In the genomic region with DNA sequence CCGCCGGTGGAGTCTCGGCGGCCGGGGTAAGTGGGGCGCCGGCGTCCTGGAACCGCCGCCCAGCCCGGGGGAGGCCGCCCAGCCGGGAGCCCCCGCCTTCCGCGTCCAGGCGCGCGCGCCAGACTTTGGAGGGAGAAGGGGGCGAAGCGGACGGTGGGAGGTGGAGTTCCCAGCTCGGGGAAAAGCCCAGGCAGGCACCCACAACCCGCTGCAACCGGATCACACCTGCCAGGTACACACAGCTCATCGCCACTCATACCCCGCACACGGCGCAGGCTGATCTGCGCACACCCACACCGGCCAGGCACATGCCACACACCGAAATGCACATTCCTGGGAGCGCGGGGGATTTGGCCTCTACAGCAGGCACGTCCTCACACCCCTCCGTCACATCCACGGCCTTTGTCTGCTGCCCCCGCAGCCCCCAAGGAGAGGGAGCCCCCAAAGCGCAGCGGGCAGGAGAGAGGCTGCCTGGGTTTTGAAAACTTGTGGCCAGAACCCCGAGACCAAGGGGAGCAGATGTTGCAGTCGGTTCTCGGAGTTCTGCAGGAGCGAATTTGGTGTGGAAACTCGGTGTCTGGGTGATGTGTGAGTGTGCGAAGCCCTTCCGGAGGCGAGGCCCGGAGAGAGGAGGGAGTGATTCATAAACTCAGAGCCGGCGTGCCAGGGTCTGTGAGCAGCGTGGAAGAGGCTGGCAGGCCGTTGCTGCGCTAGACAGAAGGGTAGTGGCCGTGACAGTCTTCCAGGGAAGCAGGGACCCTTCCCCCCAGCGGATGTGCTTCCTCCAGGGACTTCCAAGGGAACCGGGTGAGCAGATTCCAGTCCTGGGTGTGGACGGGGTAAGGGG, we compare ENCODE assay signal across 8 cellular contexts. TPM values are rescaled to one million over a fixed set of nuclear protein-coding genes. Genes with fewer than 3 reads are reported as not detected.
DNase-seq lines count a peak whose midpoint lies in the region; ATAC-seq and TF ChIP-seq lines count a peak whose summit lies in the region.

No MANE protein-coding gene starts in this region.

- H3K4me3 ChIP-seq in uterus: peak overlapping the region; percentile 64 to 81

- TF ChIP-seq POLR2A in uterus (IDR thresholded peaks at IDR 0.05): no peak

- peak overlapping the region; percentile 75 for H3K4me3 Mint-ChIP-seq in activated T-cell treated with anti-CD3 and anti-CD28 coated beads, Interleukin-2, amount 50 U/mL, for 4 hours

- no peaks in the 10 kb centered on the region for H3K36me3 ChIP-seq in uterus

- H3K9me3 Mint-ChIP-seq in activated T-cell treated with anti-CD3 and anti-CD28 coated beads, Interleukin-2, amount 50 U/mL, for 4 hours: no peaks in the 10 kb centered on the region

- no peaks in the 10 kb centered on the region for H3K9me3 ChIP-seq in uterus

- DNase-seq in ACHN (peak; percentile 74), LHCN-M2 (ENCODE audit: low read depth) (peak; percentile 75), foreskin keratinocyte (peak in 1 of 2 donors; percentile 58), omental fat pad (ENCODE audit: low spot score) (peak; percentile 59), uterus (peak; percentile 66 to 77)
- peak; percentile 42 for DNase-seq in activated T-cell treated with anti-CD3 and anti-CD28 coated beads, Interleukin-2, amount 50 U/mL, for 4 hours

- H3K4me1 ChIP-seq in foreskin keratinocyte: peaks cover 11% of the 10 kb centered on the region
- peaks cover 0 to 7% of the 10 kb centered on the region in 2 donors for H3K4me1 ChIP-seq in uterus

- H3K4me1 Mint-ChIP-seq in activated T-cell treated with anti-CD3 and anti-CD28 coated beads, Interleukin-2, amount 50 U/mL, for 4 hours (ENCODE audit: low read depth): peaks cover 6% of the 10 kb centered on the region

- no peak for TF ChIP-seq CTCF in foreskin keratinocyte (conservative IDR thresholded peaks at IDR 0.05)
- no peak for TF ChIP-seq CTCF in omental fat pad (IDR thresholded peaks at IDR 0.05)
- TF ChIP-seq CTCF in uterus (IDR thresholded peaks at IDR 0.05): no peak

- peak; percentile 74 to 77 for ATAC-seq in activated T-cell treated with anti-CD3 and anti-CD28 coated beads, Interleukin-2, amount 50 U/mL, for 4 hours
- ATAC-seq in foreskin keratinocyte (peak; percentile 79), omental fat pad (ENCODE audit: low FRiP score) (peak; percentile 86), HG02642 (IDR thresholded peaks at IDR 0.05; ENCODE audit: poor library complexity, unreplicated experiment) (no peak), GM21360 (IDR thresholded peaks at IDR 0.05; ENCODE audit: unreplicated experiment) (no peak)

- in situ Hi-C loops in ACHN (cut with HindIII; ENCODE audit: low pct_ligation_motif_present, low pct_unique_long_range_greater_than_20kb, low sequenced_read_pairs): no loop called here

- H3K27ac ChIP-seq in foreskin keratinocyte (peak overlapping the region; percentile 62), uterus (peak overlapping the region; percentile 98 to 99)

- no peaks in the 10 kb centered on the region for H3K36me3 Mint-ChIP-seq in activated T-cell treated with anti-CD3 and anti-CD28 coated beads, Interleukin-2, amount 50 U/mL, for 4 hours (ENCODE audit: insufficient read depth)

- H3K27me3 Mint-ChIP-seq in activated T-cell treated with anti-CD3 and anti-CD28 coated beads, Interleukin-2, amount 50 U/mL, for 4 hours (ENCODE audit: low read depth): peaks cover 48% of the 10 kb centered on the region

- no peaks in the 10 kb centered on the region for H3K27me3 ChIP-seq in foreskin keratinocyte
- no peaks in the 10 kb centered on the region for H3K27me3 ChIP-seq in uterus

- intact Hi-C loops in uterus (cut with DNase I; ENCODE audit: low total_unique reads): no loop called here

RNA-seq across cellular contexts. Expression of a gene that starts 0.7 kb away (rescaled TPM):
- total RNA-seq in LHCN-M2 (2014; rRNA removed) (32.9 and 40.6 TPM in 2 replicates), foreskin keratinocyte (23.0 and 23.9 TPM in 2 replicates), omental fat pad (10 to 100 TPM; 27.9 to 54.2 (median 34.2) TPM), uterus (10 to 100 TPM; 12.3 to 44.7 (median 28.1) TPM)
- 26.2 TPM for polyA plus RNA-seq in LHCN-M2 (2012)
- total RNA-seq in activated T-cell treated with anti-CD3 and anti-CD28 coated beads, Interleukin-2, amount 50 U/mL, for 4 hours: 1 to 10 TPM in 2 of 3 donors, under 1 TPM in 1; 0.90 to 2.0 (median 1.1) TPM
- polyA plus RNA-seq in foreskin keratinocyte: 7.9 and 8.0 TPM in 2 replicates

Comparison
In these comparisons a context has a peak if more than half of its experiments do, and no peak if none do; other contexts are left out.
1. ATAC-seq: peak in activated T-cell treated with anti-CD3 and anti-CD28 coated beads, Interleukin-2, amount 50 U/mL, for 4 hours (2 of 2), foreskin keratinocyte (single experiment) and omental fat pad (single experiment); none in HG02642 (single experiment) and GM21360 (single experiment).